In genomic region chr17:17693955-17694228, GRCh38 we compare ENCODE assay signal across 7 cellular contexts. TPM values are rescaled to one million over a fixed set of nuclear protein-coding genes. Genes with fewer than 3 reads are reported as not detected.
DNase-seq lines count a peak whose midpoint lies in the region; ATAC-seq and TF ChIP-seq lines count a peak whose summit lies in the region.

No MANE protein-coding gene starts in this region.

- TF ChIP-seq CTCF in HEK293 (tag by site-specific recombination; IDR thresholded peaks at IDR 0.05) = no peak
- no peak for TF ChIP-seq CTCF in fibroblast of villous mesenchyme (IDR thresholded peaks at IDR 0.05; ENCODE audit: insufficient read depth, low read depth, low read length)
- TF ChIP-seq CTCF in spleen (IDR thresholded peaks at IDR 0.05 in 8 of 11, conservative IDR thresholded peaks at IDR 0.05 in 3 of 11) = no peak

- H3K36me3 ChIP-seq in HEK293 (ENCODE audit: control insufficient read depth in 2 of 2, insufficient read depth in 1 of 2, low read length in 2 of 2) (no peaks in the 10 kb centered on the region), spleen (no peaks in the 10 kb centered on the region)

- H3K9me3 ChIP-seq in HEK293 (ENCODE audit: control insufficient read depth, insufficient read depth, low read depth, low read length) (no peaks in the 10 kb centered on the region), spleen (no peaks in the 10 kb centered on the region)

- H3K4me3 ChIP-seq in HEK293 (ENCODE audit: low read depth, low read length) (no peak overlapping the region), fibroblast of villous mesenchyme (ENCODE audit: low read depth, low read length) (peak overlapping the region; percentile 70), spleen (peak overlapping the region in 7 of 8 donors; percentile 51 to 89 (median 71))

- intact Hi-C loops in spleen (cut with DNase I; ENCODE audit: low total_unique reads) = no loop called here

- CTCF ChIA-PET in HEK293 (lab: Yijun Ruan, JAX) = interaction anchor here (0.5 to 1.1 kb wide), 3 partner anchors 11 to 176 kb away, joined by 3 to 5 read pairs (median 3); no protein-coding TSS in a partner anchor

- POLR2A ChIA-PET in HEK293 (lab: Yijun Ruan, JAX) = interaction anchor here (0.6 to 5.1 kb wide), 3 partner anchors 11 to 279 kb away, joined by 3 to 45 read pairs (median 5); partner anchors contain the start of genes DRC3 and TOM1L2

- TF ChIP-seq POLR2A in spleen (IDR thresholded peaks at IDR 0.05) (no peak), GM18505 (IDR thresholded peaks at IDR 0.05; ENCODE audit: borderline replicate concordance, extremely low read depth, insufficient read depth, insufficient read length) (no peak)

- H3K4me1 ChIP-seq in HEK293 (ENCODE audit: control insufficient read depth, insufficient read depth, low read length) (peaks cover 59% of the 10 kb centered on the region), spleen (peaks cover 41 to 96% (median 83%) of the 10 kb centered on the region in 6 donors)

- H3K27ac ChIP-seq in HEK293 (ENCODE audit: extremely low read depth, low read depth, low read length) (peak overlapping the region; percentile 99), spleen (peak overlapping the region; percentile 91 to 97 (median 96))

- no peaks in the 10 kb centered on the region for H3K27me3 ChIP-seq in spleen (replicated peaks in 1 of 7)

- DNase-seq in fibroblast of villous mesenchyme (ENCODE audit: low read depth) = no peak
- DNase-seq in spleen = no peak
- no peak for DNase-seq in NOMO-1 treated with dmso at 0.1 percent for 144 hours (lab: John Stamatoyannopoulos, UW; ENCODE audit: unreplicated experiment)
- DNase-seq in NCI-H146 treated with DMSO at 0.1 percent for 48 hours (lab: John Stamatoyannopoulos, UW; ENCODE audit: unreplicated experiment) = no peak

- ATAC-seq in SK-N-SH treated with all-trans-retinoic acid at 6 μM for 48 hours = peak; percentile 10
- no peak for ATAC-seq in GM18505 (IDR thresholded peaks at IDR 0.05; ENCODE audit: unreplicated experiment)

- WGBS in spleen, 5 donors = 13 to 22% (median 16%) methylated on average over 6 to 8 of the region's 8 CpGs

TF ChIP-seq in HEK293, 187 proteins besides CTCF, POLR2A, EP300 and RAD21 (continues in another document):
- TF ChIP-seq ZNF10 (tag by site-specific recombination; IDR thresholded peaks at IDR 0.05) (no peak), PRDM2 (tag by site-specific recombination; IDR thresholded peaks at IDR 0.05; ENCODE audit: borderline replicate concordance) (peak; percentile 68; the same call in 1 of the 2 replicates), ZNF600 (tag by site-specific recombination; IDR thresholded peaks at IDR 0.05) (peak; percentile 96), ZNF391 (tag by site-specific recombination; IDR thresholded peaks at IDR 0.05; ENCODE audit: borderline replicate concordance, low read depth) (0 out of 2 replicates have a peak, but pooled peaks have one; percentile 13), BCL11B (tag by site-specific recombination; IDR thresholded peaks at IDR 0.05; ENCODE audit: low read depth) (no peak), ZNF654 (tag by site-specific recombination; IDR thresholded peaks at IDR 0.05; ENCODE audit: low read depth) (no peak), YY2 (tag by site-specific recombination; IDR thresholded peaks at IDR 0.05) (no peak), ZBTB17 (tag by site-specific recombination; IDR thresholded peaks at IDR 0.05) (peak; percentile 80)

TF ChIP-seq in SK-N-SH treated with all-trans-retinoic acid at 6 μM for 48 hours, 23 proteins besides CTCF, POLR2A, EP300 and RAD21:
- TF ChIP-seq ISL1 (CRISPR knock-in tag; IDR thresholded peaks at IDR 0.05) (no peak), ZNF8 (CRISPR knock-in tag; IDR thresholded peaks at IDR 0.05) (no peak), BACH2 (CRISPR knock-in tag; IDR thresholded peaks at IDR 0.05; ENCODE audit: borderline replicate concordance) (no peak), ZFP30 (CRISPR knock-in tag; IDR thresholded peaks at IDR 0.05) (no peak), ZNF565 (CRISPR knock-in tag; conservative IDR thresholded peaks at IDR 0.05; ENCODE audit: low read depth) (no peak), POU6F1 (CRISPR knock-in tag; IDR thresholded peaks at IDR 0.05; ENCODE audit: borderline replicate concordance, low read depth) (no peak), ZFP3 (CRISPR knock-in tag; IDR thresholded peaks at IDR 0.05) (no peak; the same call in 1 of the 2 replicates), ESRRG (CRISPR knock-in tag; IDR thresholded peaks at IDR 0.05) (no peak), GLIS3 (CRISPR knock-in tag; IDR thresholded peaks at IDR 0.05) (no peak), PATZ1 (CRISPR knock-in tag; IDR thresholded peaks at IDR 0.05; ENCODE audit: borderline replicate concordance) (no peak)
- TF ChIP-seq, protein P1, sequence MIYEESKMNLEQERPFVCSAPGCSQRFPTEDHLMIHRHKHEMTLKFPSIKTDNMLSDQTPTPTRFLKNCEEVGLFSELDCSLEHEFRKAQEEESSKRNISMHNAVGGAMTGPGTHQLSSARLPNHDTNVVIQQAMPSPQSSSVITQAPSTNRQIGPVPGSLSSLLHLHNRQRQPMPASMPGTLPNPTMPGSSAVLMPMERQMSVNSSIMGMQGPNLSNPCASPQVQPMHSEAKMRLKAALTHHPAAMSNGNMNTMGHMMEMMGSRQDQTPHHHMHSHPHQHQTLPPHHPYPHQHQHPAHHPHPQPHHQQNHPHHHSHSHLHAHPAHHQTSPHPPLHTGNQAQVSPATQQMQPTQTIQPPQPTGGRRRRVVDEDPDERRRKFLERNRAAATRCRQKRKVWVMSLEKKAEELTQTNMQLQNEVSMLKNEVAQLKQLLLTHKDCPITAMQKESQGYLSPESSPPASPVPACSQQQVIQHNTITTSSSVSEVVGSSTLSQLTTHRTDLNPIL (CRISPR knock-in tag; IDR thresholded peaks at IDR 0.05; ENCODE audit: low read depth) = no peak

RNA-seq across cellular contexts. Expression of gene RAI1, which starts 12.6 kb away (rescaled TPM):
- total RNA-seq in fibroblast of villous mesenchyme (16.0 and 24.2 TPM in 2 replicates), spleen (10 to 100 TPM; 28.9 to 61.9 (median 40.3) TPM)
- polyA plus RNA-seq in spleen = 10 to 100 TPM in 1 of 3 donors, 1 to 10 TPM in 2; 5.4 to 19.7 (median 6.1) TPM
